ENCODE assay signal across 8 cellular contexts in genomic region chr21:25735221-25735894, GRCh38. TPM values are rescaled to one million over a fixed set of nuclear protein-coding genes. Genes with fewer than 3 reads are reported as not detected.
DNase-seq lines count a peak whose midpoint lies in the region; ATAC-seq and TF ChIP-seq lines count a peak whose summit lies in the region.

No MANE protein-coding gene starts in this region.

- intact Hi-C loops in activated CD8-positive, alpha-beta T cell treated with anti-CD3 and anti-CD28 coated beads for 36 hours (cut with micrococcal nuclease): no loop called here
- intact Hi-C loops in lower lobe of right lung (cut with DNase I): no loop called here

- DNase-seq in NCI-H748 (lab: John Stamatoyannopoulos, UW; ENCODE audit: unreplicated experiment): peak; percentile 92
- DNase-seq in activated CD8-positive, alpha-beta T cell treated with anti-CD3 and anti-CD28 coated beads for 36 hours: peak; percentile 91
- DNase-seq in ecto neural progenitor cell (ENCODE audit: low spot score): peak; percentile 93
- peak; percentile 94 for DNase-seq in lower lobe of right lung
- DNase-seq in stimulated activated CD4-positive, alpha-beta T cell treated with anti-CD3 and anti-CD28 coated beads, TNF-alpha, amount 100 ng/mL, for 1 hour (ENCODE audit: low read depth in 3 of 3, low spot score in 1 of 3): peak; percentile 66 to 75 (median 74)

- H3K27ac ChIP-seq in BLaER1 (peak overlapping the region; percentile 99), lower lobe of right lung (peak overlapping the region; percentile 99)

- H3K9ac ChIP-seq in BLaER1: peak overlapping the region; percentile 97

- peaks cover 62% of the 10 kb centered on the region for H4K20me1 ChIP-seq in BLaER1

- H3K9me3 Mint-ChIP-seq in activated CD8-positive, alpha-beta T cell treated with anti-CD3 and anti-CD28 coated beads for 36 hours: no peaks in the 10 kb centered on the region

- H3K27me3 ChIP-seq in BLaER1 (no peaks in the 10 kb centered on the region), lower lobe of right lung (ENCODE audit: low read depth) (no peaks in the 10 kb centered on the region)

- TF ChIP-seq CTCF in activated CD8-positive, alpha-beta T cell treated with anti-CD3 and anti-CD28 coated beads for 36 hours (IDR thresholded peaks at IDR 0.05): no peak
- TF ChIP-seq CTCF in lower lobe of right lung (IDR thresholded peaks at IDR 0.05): no peak

- peaks cover 21% of the 10 kb centered on the region for H3K36me3 Mint-ChIP-seq in activated CD8-positive, alpha-beta T cell treated with anti-CD3 and anti-CD28 coated beads for 36 hours (ENCODE audit: low read depth)

- peaks cover 51% of the 10 kb centered on the region for H3K4me1 ChIP-seq in BLaER1
- peaks cover 52% of the 10 kb centered on the region for H3K4me1 ChIP-seq in lower lobe of right lung

- ATAC-seq in GM19328 (IDR thresholded peaks at IDR 0.05; ENCODE audit: unreplicated experiment) (peak; percentile 58), HG03460 (IDR thresholded peaks at IDR 0.05; ENCODE audit: unreplicated experiment) (peak; percentile 55), lower lobe of right lung (peak; percentile 93 to 94)
- ATAC-seq in activated CD8-positive, alpha-beta T cell treated with anti-CD3 and anti-CD28 coated beads for 36 hours: peak; percentile 72

- H3K4me3 ChIP-seq in BLaER1 (peak overlapping the region; percentile 93), lower lobe of right lung (peak overlapping the region; percentile 87)

- CTCF ChIA-PET in activated CD8-positive, alpha-beta T cell treated with anti-CD3 and anti-CD28 coated beads for 36 hours (lab: Charles Lee): interaction anchor here (0.7 to 1.7 kb wide), 2 partner anchors 128 to 313 kb away, joined by 3 to 4 read pairs; no protein-coding TSS in a partner anchor

- peaks cover 28% of the 10 kb centered on the region for H3K36me3 ChIP-seq in BLaER1
- peaks cover 3% of the 10 kb centered on the region for H3K36me3 ChIP-seq in lower lobe of right lung

- peak overlapping the region; percentile 87 for H3K4me2 ChIP-seq in BLaER1

- peak overlapping the region; percentile 91 for H3K4me3 Mint-ChIP-seq in activated CD8-positive, alpha-beta T cell treated with anti-CD3 and anti-CD28 coated beads for 36 hours

- peak overlapping the region; percentile 100 for H3K27ac Mint-ChIP-seq in activated CD8-positive, alpha-beta T cell treated with anti-CD3 and anti-CD28 coated beads for 36 hours

- H3K9me3 ChIP-seq in BLaER1 (no peaks in the 10 kb centered on the region), lower lobe of right lung (no peaks in the 10 kb centered on the region)

- H3K4me1 Mint-ChIP-seq in activated CD8-positive, alpha-beta T cell treated with anti-CD3 and anti-CD28 coated beads for 36 hours (ENCODE audit: low read depth): peaks cover 49% of the 10 kb centered on the region

- H3K27me3 Mint-ChIP-seq in activated CD8-positive, alpha-beta T cell treated with anti-CD3 and anti-CD28 coated beads for 36 hours: no peaks in the 10 kb centered on the region

- POLR2A ChIA-PET in activated CD8-positive, alpha-beta T cell treated with anti-CD3 and anti-CD28 coated beads for 36 hours (lab: Charles Lee): interaction anchor here (0.9 to 2.0 kb wide), 7 partner anchors 8 to 434 kb away, joined by 3 to 7 read pairs (median 3); no protein-coding TSS in a partner anchor

RNA-seq across cellular contexts. Expression of gene GABPA, which starts 0.6 kb away (rescaled TPM):
- total RNA-seq in activated CD8-positive, alpha-beta T cell treated with anti-CD3 and anti-CD28 coated beads for 36 hours: 10 to 100 TPM; 21.8 to 24.9 TPM
- 29.3 TPM for total RNA-seq in lower lobe of right lung

RNA-seq across cellular contexts. Expression of gene ATP5PF, which starts 0.7 kb away (rescaled TPM):
- total RNA-seq in activated CD8-positive, alpha-beta T cell treated with anti-CD3 and anti-CD28 coated beads for 36 hours: 100 to 1,000 TPM; 154 to 159 TPM
- 75.8 TPM for total RNA-seq in lower lobe of right lung

Comparison
In these comparisons a context has a peak if more than half of its experiments do, and no peak if none do; other contexts are left out.
1. Peak in every context shown above with its lines: DNase-seq, ATAC-seq, H3K4me3 ChIP-seq and H3K27ac ChIP-seq.